In the genomic region with DNA sequence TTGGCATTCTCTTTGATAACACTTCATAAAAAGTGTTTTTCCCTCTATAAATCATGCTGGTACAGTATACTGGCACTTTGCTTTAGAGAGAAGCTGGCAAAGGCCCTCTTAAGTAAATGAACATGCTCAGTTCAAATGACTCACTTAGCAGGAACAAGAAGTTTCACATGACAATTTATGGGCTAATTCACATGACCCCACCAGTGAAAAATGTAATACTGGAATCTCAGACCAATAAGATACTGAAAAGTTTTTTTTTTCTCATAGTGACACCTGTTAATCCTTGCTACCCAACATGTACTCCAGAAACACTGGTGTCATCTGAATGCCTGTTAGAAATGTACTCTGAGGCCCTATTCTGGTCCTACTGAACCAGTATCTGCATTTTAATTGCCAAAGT, we compare ENCODE assay signal across 14 cellular contexts. TPM values are rescaled to one million over a fixed set of nuclear protein-coding genes. Genes with fewer than 3 reads are reported as not detected.
DNase-seq lines count a peak whose midpoint lies in the region; ATAC-seq and TF ChIP-seq lines count a peak whose summit lies in the region.
"Had no signal": no experiment of that assay in that cellular context is flagged by ENCODE, and none has a peak within 500 bp of the region (broad histone marks: within the 10 kb centered on the region; RNA-seq: fewer than 3 reads in every experiment).

No MANE protein-coding gene starts in this region.

- DNase-seq in GM23248 (peak; percentile 76), RKO (ENCODE audit: low spot score) (peak; percentile 51), fibroblast of pulmonary artery (ENCODE audit: low read depth) (peak; percentile 44), skeletal muscle cell (ENCODE audit: low read depth) (peak; percentile 51), natural killer cell (no peak), mesenteric fat pad (ENCODE audit: low spot score) (no peak), left cardiac atrium (no peak)
- DNase-seq in stimulated activated CD8-positive, alpha-beta memory T cell treated with anti-CD3 and anti-CD28 coated beads, Interleukin-4, amount 100 ng/mL, for 48 hours, result no peak
- DNase-seq: activated CD4-positive, alpha-beta T cell treated with anti-CD3 and anti-CD28 coated beads, Interleukin-2, amount 10 ng/mL, durations not matched to agents 7 days and 5 days; activated naive CD8-positive, alpha-beta T cell treated with anti-CD3 and anti-CD28 coated beads, Interleukin-2, amount 50 U/mL, for 24 hours; DND-41; NCI-H187; stomach had no signal

- no peaks in the 10 kb centered on the region for H3K9me3 ChIP-seq in GM23248 (ENCODE audit: low read depth)
- H3K9me3 ChIP-seq: stomach had no signal

- H3K4me2 ChIP-seq in GM23248 (ENCODE audit: unreplicated experiment), result no peak overlapping the region

- H3K27ac Mint-ChIP-seq in natural killer cell, result no peak overlapping the region
- H3K27ac Mint-ChIP-seq: activated CD4-positive, alpha-beta T cell treated with anti-CD3 and anti-CD28 coated beads, Interleukin-2, amount 10 ng/mL, durations not matched to agents 7 days and 5 days; activated naive CD8-positive, alpha-beta T cell treated with anti-CD3 and anti-CD28 coated beads, Interleukin-2, amount 50 U/mL, for 24 hours had no signal

- H3K27me3 ChIP-seq in GM23248 (replicated peaks; ENCODE audit: insufficient read depth), result no peaks in the 10 kb centered on the region
- H3K27me3 ChIP-seq: stomach had no signal

- peaks cover 8% of the 10 kb centered on the region for H3K4me1 ChIP-seq in GM23248 (ENCODE audit: insufficient read depth)

- intact Hi-C loops in natural killer cell (cut with micrococcal nuclease), result no loop called here
- intact Hi-C loops in left cardiac atrium (cut with DNase I), result no loop called here

- no peaks in the 10 kb centered on the region for H3K9me2 ChIP-seq in GM23248 (ENCODE audit: insufficient read depth)

- peaks cover 10% of the 10 kb centered on the region for H4K20me1 ChIP-seq in GM23248 (ENCODE audit: insufficient read depth)

- H3F3A ChIP-seq in GM23248 (ENCODE audit: insufficient read depth), result 0 out of 2 replicates have a peak, but pooled peaks cover 6% of the 10 kb centered on the region

- no peaks in the 10 kb centered on the region for H3K27me3 Mint-ChIP-seq in natural killer cell (ENCODE audit: low read depth in 2 of 2)
- H3K27me3 Mint-ChIP-seq: activated CD4-positive, alpha-beta T cell treated with anti-CD3 and anti-CD28 coated beads, Interleukin-2, amount 10 ng/mL, durations not matched to agents 7 days and 5 days; activated naive CD8-positive, alpha-beta T cell treated with anti-CD3 and anti-CD28 coated beads, Interleukin-2, amount 50 U/mL, for 24 hours had no signal

- no peak overlapping the region for H3K4me3 ChIP-seq in GM23248
- H3K4me3 ChIP-seq in fibroblast of pulmonary artery (replicated peaks; ENCODE audit: low read depth, low read length), result no peak overlapping the region
- H3K4me3 ChIP-seq in skeletal muscle cell (ENCODE audit: low read depth, low read length), result no peak overlapping the region
- H3K4me3 ChIP-seq: stomach had no signal

- TF ChIP-seq CTCF in fibroblast of pulmonary artery (IDR thresholded peaks at IDR 0.05; ENCODE audit: low read length, missing control alignments), result no peak
- no peak for TF ChIP-seq CTCF in natural killer cell (IDR thresholded peaks at IDR 0.05)

- H3K9ac ChIP-seq in GM23248, result no peak overlapping the region

- ATAC-seq in natural killer cell (no peak), left cardiac atrium (no peak)
- ATAC-seq: activated naive CD8-positive, alpha-beta T cell treated with anti-CD3 and anti-CD28 coated beads, Interleukin-2, amount 50 U/mL, for 24 hours had no signal

- no peak overlapping the region for H2AFZ ChIP-seq in GM23248

- H3K36me3 ChIP-seq in GM23248 (ENCODE audit: low read depth), result peaks cover 42% of the 10 kb centered on the region

- H3K9me3 Mint-ChIP-seq in natural killer cell, result no peaks in the 10 kb centered on the region
- H3K9me3 Mint-ChIP-seq: activated CD4-positive, alpha-beta T cell treated with anti-CD3 and anti-CD28 coated beads, Interleukin-2, amount 10 ng/mL, durations not matched to agents 7 days and 5 days; activated naive CD8-positive, alpha-beta T cell treated with anti-CD3 and anti-CD28 coated beads, Interleukin-2, amount 50 U/mL, for 24 hours had no signal

- no peaks in the 10 kb centered on the region for H3K36me3 Mint-ChIP-seq in natural killer cell

- H3K27ac ChIP-seq in GM23248, result no peak overlapping the region

- peaks cover 25 to 32% of the 10 kb centered on the region in 2 donors for H3K4me1 Mint-ChIP-seq in natural killer cell

- in situ Hi-C loops in GM23248 (cut with MboI), result no loop called here

- no peak overlapping the region for H3K4me3 Mint-ChIP-seq in natural killer cell
- H3K4me3 Mint-ChIP-seq: activated CD4-positive, alpha-beta T cell treated with anti-CD3 and anti-CD28 coated beads, Interleukin-2, amount 10 ng/mL, durations not matched to agents 7 days and 5 days; activated naive CD8-positive, alpha-beta T cell treated with anti-CD3 and anti-CD28 coated beads, Interleukin-2, amount 50 U/mL, for 24 hours had no signal

- H3K79me2 ChIP-seq in GM23248 (ENCODE audit: insufficient read depth), result peaks cover 95% of the 10 kb centered on the region

RNA-seq across cellular contexts. Expression of a gene that starts 13.9 kb away (rescaled TPM):
- 112 and 121 TPM in 2 replicates for total RNA-seq in GM23248 (2014; rRNA removed; shearing (Covaris generic))
- 60.3 and 60.6 TPM in 2 replicates for polyA plus RNA-seq in GM23248 (2016; fragmentation: Nextera tagmentation; extraction: Ambion mirVana)
- 10 to 100 TPM; 42.5 to 54.4 (median 54.0) TPM for total RNA-seq in natural killer cell
- total RNA-seq in mesenteric fat pad, result 49.0 TPM
- 100 to 1,000 TPM; 100 to 128 TPM for total RNA-seq in left cardiac atrium

RNA-seq across cellular contexts. Expression of a gene that starts 41.7 kb away (rescaled TPM):
- total RNA-seq in GM23248 (2014; rRNA removed; shearing (Covaris generic)), result 15.8 and 21.8 TPM in 2 replicates
- 32.4 and 32.9 TPM in 2 replicates for polyA plus RNA-seq in GM23248 (2016; fragmentation: Nextera tagmentation; extraction: Ambion mirVana)
- total RNA-seq in natural killer cell (10 to 100 TPM; 12.5 to 16.0 (median 15.1) TPM), mesenteric fat pad (21.5 TPM), left cardiac atrium (10 to 100 TPM; 10.9 to 13.4 TPM)

RNA-seq across cellular contexts. Expression of a gene that starts 54.3 kb away (rescaled TPM):
- not detected in 2 replicates for total RNA-seq in GM23248 (2014; rRNA removed; shearing (Covaris generic))
- 0.14 TPM in 1 of 2 replicates, not detected in the other for polyA plus RNA-seq in GM23248 (2016; fragmentation: Nextera tagmentation; extraction: Ambion mirVana)
- total RNA-seq in natural killer cell (10 to 100 TPM; 10.4 to 15.5 (median 12.6) TPM), mesenteric fat pad (12.4 TPM), left cardiac atrium (10 to 100 TPM; 19.0 to 33.0 TPM)
- total RNA-seq: RPMI7951 had no signal

Comparison
In these comparisons a context has a peak if more than half of its experiments do, and no peak if none do; other contexts are left out.
1. DNase-seq: peak in GM23248 (single experiment), RKO (single experiment), fibroblast of pulmonary artery (single experiment) and skeletal muscle cell (single experiment); none in natural killer cell (single experiment), mesenteric fat pad (single experiment), stimulated activated CD8-positive, alpha-beta memory T cell treated with anti-CD3 and anti-CD28 coated beads, Interleukin-4, amount 100 ng/mL, for 48 hours (single experiment) and left cardiac atrium (single experiment).
2. RNA of a gene that starts 54.3 kb away (total RNA-seq): 19.0 to 33.0 TPM in left cardiac atrium, 10.4 to 15.5 TPM in natural killer cell and 12.4 TPM in mesenteric fat pad (single experiment); not detected in GM23248; every median in the first group is over 10 times any median in the second.